Comparison of ENCODE assay signal across 9 cellular contexts in the genomic region with DNA sequence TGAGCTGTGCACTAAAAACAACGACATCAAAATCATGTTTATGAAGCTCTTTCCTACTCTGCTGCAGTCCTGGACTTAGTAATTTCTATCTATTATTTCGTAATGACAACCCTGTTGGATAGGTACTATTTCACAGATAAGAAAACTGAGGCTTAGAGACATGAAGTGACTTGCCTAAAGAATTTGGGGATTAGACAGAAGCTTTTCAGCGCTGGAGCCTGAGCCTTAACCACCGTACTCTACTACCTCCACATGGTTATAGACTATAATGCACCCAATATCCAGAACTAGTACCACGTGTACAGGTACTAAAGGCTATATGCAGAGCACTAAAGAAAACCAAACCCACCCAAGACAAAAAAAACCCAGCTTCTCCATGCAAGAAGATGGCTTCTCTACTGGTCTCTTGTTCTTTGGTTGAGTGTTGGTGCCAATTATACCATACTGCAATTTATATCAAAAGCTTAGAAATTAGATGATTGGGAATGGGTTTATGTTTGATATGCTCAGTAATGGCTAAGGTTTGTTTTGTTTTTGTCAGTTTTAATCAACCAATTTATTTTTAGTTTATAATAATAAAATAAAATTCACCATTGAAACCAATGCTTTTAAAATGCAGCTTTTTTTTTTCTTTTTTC. TPM values are rescaled to one million over a fixed set of nuclear protein-coding genes. Genes with fewer than 3 reads are reported as not detected.
DNase-seq lines count a peak whose midpoint lies in the region; ATAC-seq, FAIRE-seq and TF ChIP-seq lines count a peak whose summit lies in the region.
"Had no signal": no experiment of that assay in that cellular context is flagged by ENCODE, and none has a peak within 500 bp of the region (broad histone marks: within the 10 kb centered on the region; RNA-seq: fewer than 3 reads in every experiment).

No MANE protein-coding gene starts in this region.

- H3K27me3 ChIP-seq in GM23338 (ENCODE audit: insufficient read depth) (no peaks in the 10 kb centered on the region), Panc1 (ENCODE audit: control insufficient read depth, insufficient read depth, low read length) (no peaks in the 10 kb centered on the region)

- no peaks in the 10 kb centered on the region for H3K9me3 Mint-ChIP-seq in Calu3 (ENCODE audit: low read depth, unreplicated experiment)
- no peaks in the 10 kb centered on the region for H3K9me3 Mint-ChIP-seq in GM23338
- H3K9me3 Mint-ChIP-seq: activated T-cell treated with anti-CD3 and anti-CD28 coated beads, Interleukin-2, amount 50 U/mL, for 24 hours had no signal

- H3K4me3 Mint-ChIP-seq in Calu3 (ENCODE audit: low read depth, unreplicated experiment), result no peak overlapping the region
- no peak overlapping the region for H3K4me3 Mint-ChIP-seq in GM23338
- H3K4me3 Mint-ChIP-seq: activated T-cell treated with anti-CD3 and anti-CD28 coated beads, Interleukin-2, amount 50 U/mL, for 24 hours had no signal

- TF ChIP-seq CTCF in Calu3 (IDR thresholded peaks at IDR 0.05; ENCODE audit: unreplicated experiment) (no peak), GM23338 (conservative IDR thresholded peaks at IDR 0.05; ENCODE audit: low read depth in 2 of 2) (peak; percentile 38 to 53), Panc1 (IDR thresholded peaks at IDR 0.05) (peak; percentile 77), epithelial cell of proximal tubule (conservative IDR thresholded peaks at IDR 0.05; ENCODE audit: low read depth, low read length) (peak; percentile 28)

- H3F3A ChIP-seq in GM23338 (replicated peaks; ENCODE audit: low read depth), result no peaks in the 10 kb centered on the region

- no peak overlapping the region for H3K4me2 ChIP-seq in GM23338

- no peaks in the 10 kb centered on the region for H3K9me3 ChIP-seq in Panc1 (ENCODE audit: control insufficient read depth, insufficient read depth, low read depth, low read length)

- H3K27ac ChIP-seq in GM23338 (ENCODE audit: low read depth) (no peak overlapping the region), Panc1 (ENCODE audit: low read length) (no peak overlapping the region)

- H3K4me1 Mint-ChIP-seq in Calu3 (ENCODE audit: low read depth, unreplicated experiment) (no peaks in the 10 kb centered on the region), GM23338 (no peaks in the 10 kb centered on the region)

- no peaks in the 10 kb centered on the region for H4K20me1 ChIP-seq in GM23338 (replicated peaks; ENCODE audit: insufficient read depth)

- H3K27me3 Mint-ChIP-seq in Calu3 (ENCODE audit: unreplicated experiment) (no peaks in the 10 kb centered on the region), GM23338 (ENCODE audit: insufficient read depth, low read depth, poor library complexity) (no peaks in the 10 kb centered on the region)
- H3K27me3 Mint-ChIP-seq: activated T-cell treated with anti-CD3 and anti-CD28 coated beads, Interleukin-2, amount 50 U/mL, for 24 hours had no signal

- BruUV-seq in Calu3 (replicated peaks; lab: Mats Ljungman, UMichigan) (no TSS peak), Panc1 (replicated peaks; lab: Mats Ljungman, UMichigan) (no TSS peak)

- peak; percentile 52; the same call in 2 of the 3 replicates for ATAC-seq in GM23338
- ATAC-seq in Panc1, result peak; percentile 95
- no peak for ATAC-seq in HG02763 (IDR thresholded peaks at IDR 0.05; ENCODE audit: unreplicated experiment)

- no peaks in the 10 kb centered on the region for H3K36me3 Mint-ChIP-seq in Calu3 (ENCODE audit: insufficient read depth, unreplicated experiment)
- no peaks in the 10 kb centered on the region for H3K36me3 Mint-ChIP-seq in GM23338 (ENCODE audit: low read depth)

- no peak overlapping the region for H3K4me3 ChIP-seq in GM23338
- H3K4me3 ChIP-seq in Panc1 (ENCODE audit: low read depth in 2 of 2, low read length in 2 of 2), result no peak overlapping the region
- no peak overlapping the region for H3K4me3 ChIP-seq in epithelial cell of proximal tubule (ENCODE audit: low read depth, low read length)

- H3K4me1 ChIP-seq in GM23338 (ENCODE audit: insufficient read depth), result no peaks in the 10 kb centered on the region
- no peaks in the 10 kb centered on the region for H3K4me1 ChIP-seq in Panc1 (ENCODE audit: control insufficient read depth, insufficient read depth, low read length)

- in situ Hi-C loops in Panc1 (cut with HindIII; ENCODE audit: low pct_unique_long_range_greater_than_20kb, low sequenced_read_pairs), result no loop called here

- DNase-seq in Calu3, result peak; percentile 18
- DNase-seq in GM23338 (ENCODE audit: low spot score), result peak; percentile 36
- DNase-seq in Panc1 (ENCODE audit: low read depth, low spot score), result peak; percentile 54
- no peak for DNase-seq in epithelial cell of proximal tubule (ENCODE audit: low read depth)
- no peak for DNase-seq in frontal cortex (ENCODE audit: low spot score in 2 of 2)
- DNase-seq in AG20443 (ENCODE audit: low spot score), result no peak
- no peak for DNase-seq in activated CD4-positive, alpha-beta T cell treated with anti-CD3 and anti-CD28 coated beads for 48 hours
- DNase-seq: activated T-cell treated with anti-CD3 and anti-CD28 coated beads, Interleukin-2, amount 50 U/mL, for 24 hours had no signal

- H3K27ac Mint-ChIP-seq in Calu3 (ENCODE audit: unreplicated experiment) (no peak overlapping the region), GM23338 (no peak overlapping the region)
- H3K27ac Mint-ChIP-seq: activated T-cell treated with anti-CD3 and anti-CD28 coated beads, Interleukin-2, amount 50 U/mL, for 24 hours had no signal

- no peak for FAIRE-seq in frontal cortex (lab: Jason Lieb, UNC)

- POLR2A ChIA-PET in Panc1 (lab: Charles Lee), result interaction anchor here (0.5 to 0.8 kb wide), 3 partner anchors 89 to 130 kb away, joined by 3 read pairs; no protein-coding TSS in a partner anchor

- no peaks in the 10 kb centered on the region for H3K79me2 ChIP-seq in GM23338 (replicated peaks; ENCODE audit: insufficient read depth)

- H2AFZ ChIP-seq in GM23338, result no peak overlapping the region; the same call in 1 of the 2 replicates

- no peaks in the 10 kb centered on the region for H3K9me2 ChIP-seq in GM23338 (ENCODE audit: insufficient read depth)

- intact Hi-C loops in Calu3 (cut with micrococcal nuclease; ENCODE audit: unreplicated experiment) (loop anchor here (1.0 to 5.0 kb wide), 2 partner anchors 83 to 194 kb away; partner anchors contain the start of genes CBX3 and HNRNPA2B1), Panc1 (cut with micrococcal nuclease; ENCODE audit: unreplicated experiment) (loop anchor here (5.0 to 10.0 kb wide), 2 partner anchors 73 to 100 kb away; no protein-coding TSS in a partner anchor)

- CTCF ChIA-PET in Calu3 (lab: Charles Lee) (interaction anchor here (0.6 to 1.0 kb wide), 6 partner anchors 36 to 397 kb away, joined by 3 to 4 read pairs (median 4); no protein-coding TSS in a partner anchor), Panc1 (lab: Charles Lee) (interaction anchor here (0.6 to 2.1 kb wide), 5 partner anchors 79 to 666 kb away, joined by 3 to 9 read pairs (median 4); no protein-coding TSS in a partner anchor)

- no peaks in the 10 kb centered on the region for H3K36me3 ChIP-seq in GM23338 (ENCODE audit: insufficient read depth)
- H3K36me3 ChIP-seq in Panc1 (ENCODE audit: control insufficient read depth, insufficient read depth, low read length), result no peaks in the 10 kb centered on the region

TF ChIP-seq in GM23338, 12 proteins besides CTCF, POLR2A, EP300 and RAD21:
- TF ChIP-seq EZH2 (IDR thresholded peaks at IDR 0.05; ENCODE audit: low read depth, unreplicated experiment) (no peak), POLR2AphosphoS5 (IDR thresholded peaks at IDR 0.05; ENCODE audit: low read depth) (no peak), REST (IDR thresholded peaks at IDR 0.05; ENCODE audit: unreplicated experiment) (no peak), STAT1 (IDR thresholded peaks at IDR 0.05; ENCODE audit: unreplicated experiment) (no peak)
TF ChIP-seq in GM23338: peak in this region for 0.

RNA-seq across cellular contexts. Expression of gene SNX10, which starts 6.5 kb away (rescaled TPM):
- total RNA-seq in Calu3 (2022) (19.6 and 22.1 TPM in 2 replicates), Panc1 (2021; ENCODE audit: unreplicated experiment) (21.8 TPM), epithelial cell of proximal tubule (18.8 and 29.0 TPM in 2 replicates), frontal cortex (37.1 TPM)
- 14.6 and 17.8 TPM in 2 replicates for total RNA-seq in GM23338 (2014; rRNA removed; shearing (Covaris generic))
- polyA plus RNA-seq in GM23338 (2016; fragmentation: Nextera tagmentation; extraction: Ambion mirVana), result 13.8 and 15.8 TPM in 2 replicates
- polyA plus RNA-seq in Panc1 (2012; ENCODE audit: insufficient read length), result 7.3 TPM

Comparison
In these comparisons a context has a peak if more than half of its experiments do, and no peak if none do; other contexts are left out.
1. DNase-seq: peak in Calu3 (single experiment), GM23338 (single experiment) and Panc1 (single experiment); none in epithelial cell of proximal tubule (single experiment), frontal cortex (0 of 2), AG20443 (single experiment) and activated CD4-positive, alpha-beta T cell treated with anti-CD3 and anti-CD28 coated beads for 48 hours (single experiment).